17 cellular contexts compared by ENCODE assay signal in the genomic region with DNA sequence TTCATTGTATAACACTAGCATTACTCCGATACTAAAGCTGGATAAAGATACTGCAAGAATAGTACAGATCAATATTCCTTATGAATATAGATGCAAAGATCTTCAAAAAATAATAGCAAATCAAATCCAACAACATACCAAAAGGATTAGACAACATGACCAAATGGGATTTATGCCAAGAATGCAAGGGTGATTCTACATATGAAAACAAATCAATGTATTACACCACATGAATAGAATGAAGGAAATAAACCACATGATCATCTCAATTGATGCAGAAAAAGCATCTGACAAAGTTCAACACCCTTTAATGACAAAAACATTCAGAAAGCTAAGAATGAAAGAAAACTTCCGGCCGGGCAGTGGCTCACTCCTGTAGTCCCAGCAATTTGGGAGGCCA. TPM values are rescaled to one million over a fixed set of nuclear protein-coding genes. Genes with fewer than 3 reads are reported as not detected.
DNase-seq lines count a peak whose midpoint lies in the region; ATAC-seq, FAIRE-seq and TF ChIP-seq lines count a peak whose summit lies in the region.
"Had no signal": no experiment of that assay in that cellular context is flagged by ENCODE, and none has a peak within 500 bp of the region (broad histone marks: within the 10 kb centered on the region; RNA-seq: fewer than 3 reads in every experiment).

No MANE protein-coding gene starts in this region.

- H3K4me1 ChIP-seq in kidney (ENCODE audit: control insufficient read depth in 1 of 2, insufficient read depth in 1 of 2, low read depth in 1 of 2, low read length in 2 of 2) (peaks cover 0 to 2% of the 10 kb centered on the region in 2 donors), gastrocnemius medialis (no peaks in the 10 kb centered on the region), adrenal gland (replicated peaks in 1 of 2) (no peaks in the 10 kb centered on the region)

- H3K27ac ChIP-seq in kidney (ENCODE audit: low read depth in 2 of 2, low read length in 2 of 2) (no peak overlapping the region), gastrocnemius medialis (no peak overlapping the region), adrenal gland (no peak overlapping the region)

- peak; percentile 2 for DNase-seq in AG08396 (ENCODE audit: low spot score)
- peak; percentile 63 for DNase-seq in M059J (ENCODE audit: low read depth)
- peak; percentile 90 for DNase-seq in choroid plexus epithelial cell (ENCODE audit: low read depth)
- no peak for DNase-seq in kidney
- DNase-seq in DMS 273 (lab: John Stamatoyannopoulos, UW; ENCODE audit: unreplicated experiment), result no peak
- no peak for DNase-seq in gastrocnemius medialis
- no peak for DNase-seq in adrenal gland
- DNase-seq: activated T-cell treated with anti-CD3 and anti-CD28 coated beads, Interleukin-2, amount 50 U/mL, for 48 hours; DND-41; effector memory CD4-positive, alpha-beta T cell; NCI-H1417; NCI-H524; occipital lobe; T-helper 1 cell had no signal

- H3K4me3 ChIP-seq in choroid plexus epithelial cell (ENCODE audit: low read depth, low read length) (no peak overlapping the region), kidney (ENCODE audit: low read length in 2 of 2) (no peak overlapping the region), gastrocnemius medialis (no peak overlapping the region), adrenal gland (no peak overlapping the region)

- H3K9ac ChIP-seq in kidney (ENCODE audit: low read length in 2 of 2), result no peak overlapping the region

- H3K27me3 ChIP-seq in gastrocnemius medialis, result no peaks in the 10 kb centered on the region
- H3K27me3 ChIP-seq in adrenal gland, result no peaks in the 10 kb centered on the region

- TF ChIP-seq POLR2A in gastrocnemius medialis (IDR thresholded peaks at IDR 0.05), result no peak
- no peak for TF ChIP-seq POLR2A in adrenal gland (IDR thresholded peaks at IDR 0.05)

- FAIRE-seq in kidney (lab: Jason Lieb, UNC), result peak; percentile 17
- FAIRE-seq: GM12892 had no signal

- no peak for ATAC-seq in gastrocnemius medialis
- ATAC-seq in HG02588 (IDR thresholded peaks at IDR 0.05; ENCODE audit: unreplicated experiment), result no peak
- ATAC-seq: Panc1 had no signal

- intact Hi-C loops in kidney (cut with DNase I) (no loop called here), gastrocnemius medialis (cut with DNase I; ENCODE audit: low total_unique reads) (no loop called here), adrenal gland (cut with DNase I) (no loop called here)

- no peak for TF ChIP-seq CTCF in choroid plexus epithelial cell (conservative IDR thresholded peaks at IDR 0.05; ENCODE audit: low read depth, low read length)
- TF ChIP-seq CTCF in kidney (IDR thresholded peaks at IDR 0.05; ENCODE audit: borderline replicate concordance, extremely low read depth, insufficient read depth), result no peak
- no peak for TF ChIP-seq CTCF in gastrocnemius medialis (IDR thresholded peaks at IDR 0.05 in 4 of 5, conservative IDR thresholded peaks at IDR 0.05 in 1 of 5)
- no peak for TF ChIP-seq CTCF in adrenal gland (IDR thresholded peaks at IDR 0.05)

- WGBS in adrenal gland, 4 donors, result 90 to 97% (median 94%) methylated on average over 3 of the region's 3 CpGs

- H3K36me3 ChIP-seq in kidney (ENCODE audit: control insufficient read depth in 1 of 2, insufficient read depth in 2 of 2, low read length in 2 of 2) (no peaks in the 10 kb centered on the region), gastrocnemius medialis (no peaks in the 10 kb centered on the region), adrenal gland (replicated peaks in 1 of 2) (no peaks in the 10 kb centered on the region)

- H3K9me3 ChIP-seq in kidney (ENCODE audit: control insufficient read depth in 1 of 2, low read length in 2 of 2) (no peaks in the 10 kb centered on the region), gastrocnemius medialis (no peaks in the 10 kb centered on the region), adrenal gland (replicated peaks in 1 of 3) (no peaks in the 10 kb centered on the region)

- in situ Hi-C loops in gastrocnemius medialis (cut with MboI; ENCODE audit: low sequenced_read_pairs in 4 of 4), result loop anchor here in 2 of 4 donors (10.0 to 25.0 kb wide), 2 partner anchors 147 to 244 kb away; no protein-coding TSS in a partner anchor

RNA-seq across cellular contexts. Expression of gene CUL4B, which starts 42.8 kb away (rescaled TPM):
- 117 and 155 TPM in 2 replicates for total RNA-seq in M059J (2014; rRNA removed; shearing (Covaris generic))
- 34.7 TPM for total RNA-seq in kidney
- 15.7 TPM for polyA plus RNA-seq in kidney (ENCODE audit: insufficient read depth, low read depth, low replicate concordance)
- total RNA-seq in gastrocnemius medialis, result 10 to 100 TPM; 10.1 to 14.6 (median 11.9) TPM
- 10 to 100 TPM; 29.0 to 55.3 (median 43.7) TPM for total RNA-seq in adrenal gland
- polyA plus RNA-seq in adrenal gland, result 10 to 100 TPM; 24.7 to 47.0 (median 26.9) TPM

RNA-seq across cellular contexts. Expression of gene LAMP2, which starts 48.8 kb away (rescaled TPM):
- 316 and 327 TPM in 2 replicates for total RNA-seq in M059J (2014; rRNA removed; shearing (Covaris generic))
- total RNA-seq in kidney (145 TPM), gastrocnemius medialis (100 to 1,000 TPM in 3 of 4 donors, 10 to 100 TPM in 1; 70.0 to 112 (median 110) TPM), adrenal gland (100 to 1,000 TPM; 127 to 206 (median 175) TPM)
- polyA plus RNA-seq in kidney (ENCODE audit: insufficient read depth, low read depth, low replicate concordance) (91.2 TPM), adrenal gland (100 to 1,000 TPM in 1 of 3 donors, 10 to 100 TPM in 2; 15.8 to 192 (median 20.7) TPM)

Comparison
In these comparisons a context has a peak if more than half of its experiments do, and no peak if none do; other contexts are left out.
1. DNase-seq: peak in AG08396 (single experiment), M059J (single experiment) and choroid plexus epithelial cell (single experiment); none in kidney (single experiment), DMS 273 (single experiment), gastrocnemius medialis (0 of 2) and adrenal gland (0 of 7).